1 cellular context compared by ENCODE assay signal in the genomic region with DNA sequence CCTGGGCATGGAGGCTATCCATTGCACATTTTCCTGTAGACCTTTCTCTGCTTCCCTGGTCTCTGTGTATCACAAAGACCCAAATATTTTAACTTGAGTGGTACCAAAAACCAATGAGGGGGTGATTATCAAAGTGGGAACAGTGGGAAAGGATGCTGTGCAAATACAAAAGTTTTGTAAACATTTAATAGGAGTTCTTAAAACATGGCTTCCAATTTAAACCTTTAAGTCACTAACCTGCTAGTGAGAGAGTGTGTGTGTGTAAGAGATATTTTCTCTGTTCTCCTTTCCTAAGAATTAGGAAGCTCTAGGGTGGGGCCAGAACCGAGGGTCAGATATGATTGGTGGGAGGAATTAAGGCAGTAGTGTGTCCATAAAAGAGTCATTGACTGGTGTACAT.
TF ChIP-seq lines count a peak whose summit lies in the region.

No MANE protein-coding gene starts in this region.

TF ChIP-seq in H1, 55 proteins besides CTCF, POLR2A, EP300 and RAD21 (continued from another document):
- TF ChIP-seq POLR2AphosphoS5 (IDR thresholded peaks at IDR 0.05; ENCODE audit: low read depth, low read length): no peak
- TF ChIP-seq PHF8 (conservative IDR thresholded peaks at IDR 0.05; ENCODE audit: low read depth, low read length): no peak
- no peak for TF ChIP-seq SIN3A (conservative IDR thresholded peaks at IDR 0.05 in 1 of 2, IDR thresholded peaks at IDR 0.05 in 1 of 2; ENCODE audit: low read depth in 1 of 2, low read length in 2 of 2)
- TF ChIP-seq SUZ12 (IDR thresholded peaks at IDR 0.05; ENCODE audit: low read length): no peak
- no peak for TF ChIP-seq SP4 (IDR thresholded peaks at IDR 0.05; ENCODE audit: low read length)
- TF ChIP-seq SIX5 (IDR thresholded peaks at IDR 0.05; ENCODE audit: low read depth, low read length): no peak
- TF ChIP-seq JUND (IDR thresholded peaks at IDR 0.05; ENCODE audit: low read length): no peak
- no peak for TF ChIP-seq GTF2F1 (IDR thresholded peaks at IDR 0.05; ENCODE audit: borderline replicate concordance, low read depth, low read length)
- no peak for TF ChIP-seq CHD2 (IDR thresholded peaks at IDR 0.05; ENCODE audit: low read length)
- no peak for TF ChIP-seq SAP30 (IDR thresholded peaks at IDR 0.05; ENCODE audit: insufficient read depth, insufficient replicate concordance, low read length)
